18 cellular contexts compared by ENCODE assay signal in genomic region chr6:125480571-125480970, GRCh38.
"Had no signal": no experiment of that assay in that cellular context is flagged by ENCODE, and none has a peak within 500 bp of the region (broad histone marks: within the 10 kb centered on the region; RNA-seq: fewer than 3 reads in every experiment).

No MANE protein-coding gene starts in this region.

- H3K9me3 Mint-ChIP-seq: activated naive CD4-positive, alpha-beta T cell treated with anti-CD3 and anti-CD28 coated beads, Interleukin-2, amount 10 ng/mL, durations not matched to agents 7 days and 5 days had no signal

- H3K27me3 ChIP-seq: esophagus muscularis mucosa, gastrocnemius medialis, heart right ventricle had no signal

- H3K4me3 Mint-ChIP-seq: activated CD8-positive, alpha-beta memory T cell treated with anti-CD3 and anti-CD28 coated beads, Interleukin-2, amount 10 ng/mL, durations not matched to agents 7 days and 5 days; activated naive CD4-positive, alpha-beta T cell treated with anti-CD3 and anti-CD28 coated beads, Interleukin-2, amount 10 ng/mL, durations not matched to agents 7 days and 5 days; naive thymus-derived CD4-positive, alpha-beta T cell had no signal

- H3K27ac ChIP-seq: esophagus muscularis mucosa, gastrocnemius medialis, lower lobe of right lung, parathyroid adenoma, VCaP had no signal

- H3K4me1 Mint-ChIP-seq: activated CD8-positive, alpha-beta memory T cell treated with anti-CD3 and anti-CD28 coated beads, Interleukin-2, amount 10 ng/mL, durations not matched to agents 7 days and 5 days; activated naive CD4-positive, alpha-beta T cell treated with anti-CD3 and anti-CD28 coated beads, Interleukin-2, amount 10 ng/mL, durations not matched to agents 7 days and 5 days; naive thymus-derived CD4-positive, alpha-beta T cell had no signal

- H3K4me1 ChIP-seq: esophagus muscularis mucosa, lower lobe of right lung, parathyroid adenoma had no signal

- H3K4me3 ChIP-seq: esophagus muscularis mucosa, gastrocnemius medialis, heart right ventricle, lower lobe of right lung had no signal

- H2AFZ ChIP-seq: parathyroid adenoma had no signal

- H3K9me3 ChIP-seq: esophagus muscularis mucosa, gastrocnemius medialis, heart right ventricle, lower lobe of right lung had no signal

- H3K36me3 ChIP-seq: esophagus muscularis mucosa, gastrocnemius medialis, heart right ventricle, lower lobe of right lung had no signal

- H3K79me2 ChIP-seq: parathyroid adenoma had no signal

- H3K27ac Mint-ChIP-seq: activated CD8-positive, alpha-beta memory T cell treated with anti-CD3 and anti-CD28 coated beads, Interleukin-2, amount 10 ng/mL, durations not matched to agents 7 days and 5 days; activated naive CD4-positive, alpha-beta T cell treated with anti-CD3 and anti-CD28 coated beads, Interleukin-2, amount 10 ng/mL, durations not matched to agents 7 days and 5 days; naive thymus-derived CD4-positive, alpha-beta T cell had no signal

- H3K36me3 Mint-ChIP-seq: activated CD8-positive, alpha-beta memory T cell treated with anti-CD3 and anti-CD28 coated beads, Interleukin-2, amount 10 ng/mL, durations not matched to agents 7 days and 5 days; activated naive CD4-positive, alpha-beta T cell treated with anti-CD3 and anti-CD28 coated beads, Interleukin-2, amount 10 ng/mL, durations not matched to agents 7 days and 5 days; naive thymus-derived CD4-positive, alpha-beta T cell had no signal

- DNase-seq: activated CD4-positive, alpha-beta T cell treated with anti-CD3 and anti-CD28 coated beads for 1 hour; activated CD4-positive, alpha-beta T cell treated with anti-CD3 and anti-CD28 coated beads, Interleukin-2, amount 50 U/mL, for 48 hours; activated CD8-positive, alpha-beta memory T cell treated with anti-CD3 and anti-CD28 coated beads, Interleukin-2, amount 10 ng/mL, durations not matched to agents 7 days and 5 days; activated naive CD4-positive, alpha-beta T cell treated with anti-CD3 and anti-CD28 coated beads, Interleukin-2, amount 10 ng/mL, durations not matched to agents 7 days and 5 days; activated T-cell treated with anti-CD3 and anti-CD28 coated beads, Interleukin-2, amount 50 U/mL, for 1 hour; central memory CD4-positive, alpha-beta T cell; cortex of kidney; effector CD4-positive, alpha-beta T cell; gastrocnemius medialis; lower lobe of right lung; naive thymus-derived CD4-positive, alpha-beta T cell; stimulated activated CD4-positive, alpha-beta T cell treated with anti-CD3 and anti-CD28 coated beads, Interleukin-4, amount 100 ng/mL, for 24 hours; stimulated activated naive CD4-positive, alpha-beta T cell treated with Interleukin-2 at 50 U/mL for 16 hours; trophoblast cell had no signal

- ATAC-seq: activated CD8-positive, alpha-beta memory T cell treated with anti-CD3 and anti-CD28 coated beads, Interleukin-2, amount 10 ng/mL, durations not matched to agents 7 days and 5 days; gastrocnemius medialis; lower lobe of right lung; naive thymus-derived CD4-positive, alpha-beta T cell had no signal
